In genomic region chr3:42353632-42354031, GRCh38 we compare ENCODE assay signal across 25 cellular contexts. TPM values are rescaled to one million over a fixed set of nuclear protein-coding genes. Genes with fewer than 3 reads are reported as not detected.
"Had no signal": no experiment of that assay in that cellular context is flagged by ENCODE, and none has a peak within 500 bp of the region (broad histone marks: within the 10 kb centered on the region; RNA-seq: fewer than 3 reads in every experiment).

No MANE protein-coding gene starts in this region.

- H3K9me3 ChIP-seq: ovary, suprapubic skin, uterus had no signal

- ATAC-seq: heart left ventricle; left lobe of liver; natural killer cell; right cardiac atrium; stimulated activated naive CD8-positive, alpha-beta T cell treated with anti-CD3 and anti-CD28 coated beads, Interleukin-15, Interleukin-2, amounts not matched to agents 100 U/mL and 50 U/mL, for 24 hours had no signal

- H3K4me2 ChIP-seq: smooth muscle cell had no signal

- H3K27me3 ChIP-seq: dorsolateral prefrontal cortex, ovary, suprapubic skin, tibial artery, upper lobe of left lung, uterus had no signal

- H3K4me1 ChIP-seq: heart left ventricle, suprapubic skin, upper lobe of left lung, uterus had no signal

- H3K36me3 ChIP-seq: heart left ventricle, ovary, suprapubic skin, tibial artery, upper lobe of left lung, uterus had no signal

- H3K27ac ChIP-seq: heart left ventricle, ovary, suprapubic skin, tibial artery, upper lobe of left lung, uterus had no signal

- H3K4me3 ChIP-seq: dorsolateral prefrontal cortex, heart left ventricle, ovary, smooth muscle cell, suprapubic skin, tibial artery, upper lobe of left lung, uterus had no signal

- FAIRE-seq: frontal cortex had no signal

- DNase-seq: cortex of kidney; dorsolateral prefrontal cortex; effector CD8-positive, alpha-beta T cell; heart left ventricle; mammary epithelial cell; natural killer cell; ovary; right cardiac atrium; stimulated activated CD4-positive, alpha-beta T cell treated with anti-CD3 and anti-CD28 coated beads, Interleukin-4, amount 100 ng/mL, for 1 hour; stimulated activated CD8-positive, alpha-beta memory T cell treated with anti-CD3 and anti-CD28 coated beads, Interleukin-4, amount 100 ng/mL, for 48 hours; stimulated activated naive CD8-positive, alpha-beta T cell treated with anti-CD3 and anti-CD28 coated beads, Interleukin-15, Interleukin-2, amounts not matched to agents 100 U/mL and 50 U/mL, for 24 hours; tibial artery; upper lobe of left lung; uterus had no signal

RNA-seq across cellular contexts. Expression of gene LYZL4, which starts 56.8 kb away (rescaled TPM):
- total RNA-seq: frontal cortex, glomerular endothelial cell, heart left ventricle, kidney epithelial cell, left lobe of liver, lower leg skin, mammary epithelial cell, myocyte, natural killer cell, neural crest cell, ovary, posterior vena cava, right cardiac atrium, smooth muscle cell, suprapubic skin, upper lobe of left lung, uterus had no signal
- polyA plus RNA-seq: esophagus, heart left ventricle, mammary epithelial cell, ovary, right cardiac atrium, smooth muscle cell had no signal
